8 cellular contexts compared by ENCODE assay signal in the genomic region with DNA sequence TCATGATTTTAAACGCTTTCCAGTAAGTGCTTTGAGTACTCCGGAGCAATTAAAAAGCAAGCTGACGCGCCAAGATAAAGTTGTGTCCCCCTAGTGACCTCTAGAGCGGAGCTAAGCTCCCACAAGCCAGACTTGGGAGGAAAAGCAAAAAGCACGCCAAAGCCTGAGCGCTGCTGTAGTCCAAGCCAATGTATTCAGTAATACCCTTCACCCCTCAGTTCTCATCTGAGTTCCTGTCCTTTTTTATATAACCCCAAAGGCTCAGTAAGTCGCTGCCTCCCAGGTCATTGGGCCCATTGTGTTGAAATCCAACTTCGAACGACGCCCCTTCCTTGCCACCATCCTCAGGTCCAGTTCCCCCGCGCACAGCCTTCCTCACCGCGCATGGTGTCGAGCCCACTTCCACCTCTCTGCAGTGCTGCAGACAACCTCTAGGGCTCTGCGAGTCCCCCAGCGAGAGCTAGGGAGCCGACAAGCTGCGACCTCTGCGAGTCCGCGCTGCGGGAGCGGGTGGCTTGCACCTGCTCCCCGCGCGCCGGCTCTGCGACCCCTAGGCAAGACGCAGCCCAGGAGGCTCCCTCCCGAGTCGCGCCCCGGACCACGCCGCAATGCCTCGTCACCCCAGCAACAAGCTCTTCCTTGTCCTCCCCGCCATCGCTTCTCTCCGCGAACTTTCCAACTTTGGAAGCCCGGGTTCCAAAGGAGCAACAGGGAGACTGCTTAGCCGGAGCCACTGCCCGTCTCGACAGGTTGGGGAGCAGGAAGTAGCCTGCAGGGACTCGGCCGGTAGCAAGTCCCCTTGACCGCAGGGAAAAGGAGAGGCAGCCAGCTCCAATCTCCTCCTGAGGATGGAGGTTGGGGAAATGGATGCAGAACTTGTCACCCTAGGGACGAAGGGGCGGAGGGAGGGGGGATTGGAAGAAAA. TPM values are rescaled to one million over a fixed set of nuclear protein-coding genes. Genes with fewer than 3 reads are reported as not detected.
DNase-seq lines count a peak whose midpoint lies in the region; ATAC-seq, FAIRE-seq and TF ChIP-seq lines count a peak whose summit lies in the region.

No MANE protein-coding gene starts in this region.

- 11% methylated on average over 29 of the region's 51 CpGs for WGBS in HepG2 (ENCODE audit: low lambda C conversion rate)

- FAIRE-seq in HepG2 (lab: Jason Lieb, UNC): peak; percentile 28

- ATAC-seq in GM21360 (IDR thresholded peaks at IDR 0.05; ENCODE audit: unreplicated experiment) (peak; percentile 97), HG03565 (IDR thresholded peaks at IDR 0.05; ENCODE audit: unreplicated experiment) (peak; percentile 96), HepG2 (peak; percentile 96)

- no peaks in the 10 kb centered on the region for H3K79me2 ChIP-seq in HepG2 (ENCODE audit: insufficient read depth, low read length)

- peak overlapping the region; percentile 7; the same call in 1 of the 2 replicates for H3K9ac ChIP-seq in HepG2 (ENCODE audit: insufficient read depth, low read depth, low read length)

- peak overlapping the region; percentile 98 for H3K4me2 ChIP-seq in HepG2 (ENCODE audit: low read depth, low read length)

- no TSS peak for BruUV-seq in HepG2 (replicated peaks; lab: Mats Ljungman, UMichigan)

- in situ Hi-C loops in HepG2 (cut with HindIII; ENCODE audit: extremely low pct_ligation_motif_present, low pct_unique_long_range_greater_than_20kb): no loop called here

- no peaks in the 10 kb centered on the region for H3K36me3 ChIP-seq in SJSA1
- H3K36me3 ChIP-seq in HepG2 (replicated peaks in 1 of 2; ENCODE audit: control insufficient read depth in 1 of 2, insufficient read depth in 2 of 2, low read length in 2 of 2): no peaks in the 10 kb centered on the region

- H3K27ac ChIP-seq in SJSA1: no peak overlapping the region
- no peak overlapping the region for H3K27ac ChIP-seq in HepG2 (ENCODE audit: extremely low read length, insufficient read depth, low read length)

- H2AFZ ChIP-seq in HepG2 (ENCODE audit: low read length): no peak overlapping the region

- TF ChIP-seq CTCF in HepG2 (CRISPR knock-in tag; IDR thresholded peaks at IDR 0.05): peak; percentile 74

- DNase-seq in DMS79 (lab: John Stamatoyannopoulos, UW) (peak; percentile 45), SJSA1 (ENCODE audit: low read depth in 1 of 2, low spot score in 2 of 2) (peak; percentile 28 to 50), cerebellum (ENCODE audit: low spot score) (peak; percentile 10), HepG2 (ENCODE audit: low spot score) (peak; percentile 57), NCI-H2196 (lab: John Stamatoyannopoulos, UW; ENCODE audit: unreplicated experiment) (no peak)
- peak; percentile 38 to 40 for DNase-seq in stimulated activated CD4-positive, alpha-beta T cell treated with anti-CD3 and anti-CD28 coated beads, Interleukin-4, amount 100 ng/mL, for 48 hours (ENCODE audit: low read depth in 2 of 2)

- H3K4me1 ChIP-seq in SJSA1 (replicated peaks) (peaks cover 13% of the 10 kb centered on the region), HepG2 (ENCODE audit: insufficient read depth, low read length) (peaks cover 13% of the 10 kb centered on the region)

- TF ChIP-seq POLR2A in HepG2 (IDR thresholded peaks at IDR 0.05; ENCODE audit: insufficient read depth in 1 of 2, low read depth in 2 of 2, low read length in 2 of 2): no peak

- CTCF ChIA-PET in HepG2 (lab: Yijun Ruan, JAX; ENCODE audit: low intra/inter-chr PET ratio, low total read pairs): interaction anchor here (1.2 kb wide), 1 partner anchor 18 kb away, joined by 5 read pairs; no protein-coding TSS in a partner anchor

- peaks cover 62% of the 10 kb centered on the region for H3K27me3 ChIP-seq in SJSA1 (replicated peaks)
- H3K27me3 ChIP-seq in HepG2 (ENCODE audit: control insufficient read depth in 1 of 2, insufficient read depth in 2 of 2, low read length in 2 of 2): peaks cover 0 to 2% of the 10 kb centered on the region in 2 experiments; a peak in 1 of 5 replicates

- no peaks in the 10 kb centered on the region for H4K20me1 ChIP-seq in HepG2 (ENCODE audit: insufficient read depth, low read length)

- H3K4me3 ChIP-seq in SJSA1 (peak overlapping the region; percentile 7; the same call in 1 of the 2 replicates), HepG2 (replicated peaks in 1 of 3; ENCODE audit: insufficient read depth in 1 of 3, low read depth in 2 of 3, low read length in 3 of 3) (peak overlapping the region; percentile 69 to 81 (median 78))

- TF ChIP-seq EP300 in HepG2 (IDR thresholded peaks at IDR 0.05; ENCODE audit: low read depth in 2 of 2, low read length in 2 of 2) (no peak), HepG2 (CRISPR knock-in tag; IDR thresholded peaks at IDR 0.05; ENCODE audit: borderline replicate concordance) (no peak)

- POLR2A ChIA-PET in HepG2 (lab: Yijun Ruan, JAX): interaction anchor here (1.1 to 1.5 kb wide), 2 partner anchors 63 to 110 kb away, joined by 4 to 5 read pairs; partner anchors contain the start of gene ACADM

- intact Hi-C loops in HepG2 (cut with micrococcal nuclease; ENCODE audit: unreplicated experiment): loop anchor here (2.0 kb wide), 2 partner anchors 110 to 172 kb away; partner anchors contain the start of genes ACADM and RABGGTB

- peak; percentile 46; the same call in 1 of the 2 replicates for TF ChIP-seq RAD21 in HepG2 (CRISPR knock-in tag; IDR thresholded peaks at IDR 0.05)

- H3K9me3 ChIP-seq in SJSA1 (replicated peaks) (no peaks in the 10 kb centered on the region), HepG2 (ENCODE audit: low read length) (no peaks in the 10 kb centered on the region)

TF ChIP-seq in HepG2, 621 proteins besides CTCF, POLR2A, EP300 and RAD21 (continues in another document):
- TF ChIP-seq GATAD2A (CRISPR knock-in tag; IDR thresholded peaks at IDR 0.05): 0 out of 2 replicates have a peak, but pooled peaks have one; percentile 20
- no peak for TF ChIP-seq IKZF4 (CRISPR knock-in tag; IDR thresholded peaks at IDR 0.05; ENCODE audit: borderline replicate concordance, low read depth, not compliant biosample characterization)
- TF ChIP-seq, protein P1, sequence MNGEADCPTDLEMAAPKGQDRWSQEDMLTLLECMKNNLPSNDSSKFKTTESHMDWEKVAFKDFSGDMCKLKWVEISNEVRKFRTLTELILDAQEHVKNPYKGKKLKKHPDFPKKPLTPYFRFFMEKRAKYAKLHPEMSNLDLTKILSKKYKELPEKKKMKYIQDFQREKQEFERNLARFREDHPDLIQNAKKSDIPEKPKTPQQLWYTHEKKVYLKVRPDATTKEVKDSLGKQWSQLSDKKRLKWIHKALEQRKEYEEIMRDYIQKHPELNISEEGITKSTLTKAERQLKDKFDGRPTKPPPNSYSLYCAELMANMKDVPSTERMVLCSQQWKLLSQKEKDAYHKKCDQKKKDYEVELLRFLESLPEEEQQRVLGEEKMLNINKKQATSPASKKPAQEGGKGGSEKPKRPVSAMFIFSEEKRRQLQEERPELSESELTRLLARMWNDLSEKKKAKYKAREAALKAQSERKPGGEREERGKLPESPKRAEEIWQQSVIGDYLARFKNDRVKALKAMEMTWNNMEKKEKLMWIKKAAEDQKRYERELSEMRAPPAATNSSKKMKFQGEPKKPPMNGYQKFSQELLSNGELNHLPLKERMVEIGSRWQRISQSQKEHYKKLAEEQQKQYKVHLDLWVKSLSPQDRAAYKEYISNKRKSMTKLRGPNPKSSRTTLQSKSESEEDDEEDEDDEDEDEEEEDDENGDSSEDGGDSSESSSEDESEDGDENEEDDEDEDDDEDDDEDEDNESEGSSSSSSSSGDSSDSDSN (CRISPR knock-in tag; IDR thresholded peaks at IDR 0.05): peak; percentile 86
- TF ChIP-seq ZEB1 (IDR thresholded peaks at IDR 0.05; ENCODE audit: insufficient replicate concordance, low read depth): no peak

RNA-seq across cellular contexts. Expression of gene SLC44A5, which starts 3.8 kb away (rescaled TPM):
- 0.05 TPM in 1 of 2 replicates, not detected in the other for total RNA-seq in SJSA1 (2014; rRNA removed; shearing (Covaris generic))
- total RNA-seq in cerebellum (31.6 TPM), HepG2 (2016; rRNA removed; fragmentation: Illumina TruSeq; extraction: Trizol) (4.2 and 8.0 TPM in 2 replicates)
- 0.51 and 0.53 TPM in 2 replicates for total RNA-seq in HepG2 (2016; cell fraction: cytosol; rRNA removed; fragmentation: Illumina TruSeq; extraction: Trizol; ENCODE audit: low read depth)
- 4.4 and 7.0 TPM in 2 replicates for total RNA-seq in HepG2 (2016; cell fraction: insoluble cytoplasmic fraction; rRNA removed; fragmentation: Illumina TruSeq; extraction: Trizol)
- 1.7 and 1.9 TPM in 2 replicates for total RNA-seq in HepG2 (2016; cell fraction: membrane; rRNA removed; fragmentation: Illumina TruSeq; extraction: Trizol)
- 16.7 and 16.8 TPM in 2 replicates for total RNA-seq in HepG2 (2016; cell fraction: nucleus; rRNA removed; fragmentation: Illumina TruSeq; extraction: Trizol)
- polyA plus RNA-seq in HepG2 (2011; rRNA removed): 13.9 and 16.0 TPM in 2 replicates
- 2.1 and 3.7 TPM in 2 replicates for polyA plus RNA-seq in HepG2 (2011; cell fraction: cytosol; rRNA removed)
- polyA plus RNA-seq in HepG2 (2011; cell fraction: nucleus; rRNA removed): 19.2 and 22.9 TPM in 2 replicates
- 7.3 and 10.1 TPM in 2 replicates for polyA plus RNA-seq in HepG2 (2012)
- 0.14 and 0.25 TPM in 2 replicates for polyA plus RNA-seq in HepG2 (2016; cell fraction: cytosol; fragmentation: Illumina TruSeq; extraction: Trizol; ENCODE audit: low read depth)
- polyA plus RNA-seq in HepG2 (2016; cell fraction: insoluble cytoplasmic fraction; fragmentation: Illumina TruSeq; extraction: Trizol; ENCODE audit: low read depth): 2.9 and 3.0 TPM in 2 replicates
- polyA plus RNA-seq in HepG2 (2016; cell fraction: membrane; fragmentation: Illumina TruSeq; extraction: Trizol; ENCODE audit: low read depth): 0.68 and 0.98 TPM in 2 replicates
- polyA plus RNA-seq in HepG2 (2016; cell fraction: nucleus; fragmentation: Illumina TruSeq; extraction: Trizol; ENCODE audit: insufficient read depth, low read depth): 26.7 and 30.5 TPM in 2 replicates
- polyA minus RNA-seq in HepG2 (2011; rRNA and poly(A)+ RNA removed; ENCODE audit: low replicate concordance): 0.05 and 6.4 TPM in 2 replicates
- 2.3 and 3.2 TPM in 2 replicates for polyA minus RNA-seq in HepG2 (2011; cell fraction: cytosol; rRNA and poly(A)+ RNA removed)
- 32.9 and 33.2 TPM in 2 replicates for polyA minus RNA-seq in HepG2 (2011; cell fraction: nucleus; rRNA and poly(A)+ RNA removed)
